ENCODE assay signal across 23 cellular contexts in genomic region chr3:16392733-16393132, GRCh38.
DNase-seq lines count a peak whose midpoint lies in the region; ATAC-seq and TF ChIP-seq lines count a peak whose summit lies in the region.
"Had no signal": no experiment of that assay in that cellular context is flagged by ENCODE, and none has a peak within 500 bp of the region (broad histone marks: within the 10 kb centered on the region; RNA-seq: fewer than 3 reads in every experiment).

No MANE protein-coding gene starts in this region.

- H3K4me3 Mint-ChIP-seq in MCF 10A (ENCODE audit: unreplicated experiment) = no peak overlapping the region
- H3K4me3 Mint-ChIP-seq: activated CD8-positive, alpha-beta memory T cell treated with anti-CD3 and anti-CD28 coated beads, Interleukin-2, amount 10 ng/mL, durations not matched to agents 7 days and 5 days; memory B cell; T-helper 2 cell treated with Interferon-gamma antibody and Interleukin-4, amounts not matched to agents 5 μg/mL and 100 μg/mL, for 36 hours had no signal

- ATAC-seq in left ventricle myocardium superior (peak; percentile 49), HG02759 (IDR thresholded peaks at IDR 0.05; ENCODE audit: unreplicated experiment) (no peak)
- ATAC-seq: activated CD8-positive, alpha-beta memory T cell treated with anti-CD3 and anti-CD28 coated beads, Interleukin-2, amount 10 ng/mL, durations not matched to agents 7 days and 5 days; HCT116; upper lobe of right lung had no signal

- H3K4me1 ChIP-seq in right atrium auricular region = peaks cover 0 to 14% of the 10 kb centered on the region in 2 donors
- H3K4me1 ChIP-seq: ascending aorta, prostate gland had no signal

- no peak overlapping the region for H3K27ac Mint-ChIP-seq in MCF 10A (ENCODE audit: low read depth, unreplicated experiment)
- H3K27ac Mint-ChIP-seq: activated CD8-positive, alpha-beta memory T cell treated with anti-CD3 and anti-CD28 coated beads, Interleukin-2, amount 10 ng/mL, durations not matched to agents 7 days and 5 days; memory B cell; T-helper 2 cell treated with Interferon-gamma antibody and Interleukin-4, amounts not matched to agents 5 μg/mL and 100 μg/mL, for 36 hours had no signal

- TF ChIP-seq CTCF in right atrium auricular region (IDR thresholded peaks at IDR 0.05) (no peak), dorsolateral prefrontal cortex (IDR thresholded peaks at IDR 0.05 in 54 of 56, conservative IDR thresholded peaks at IDR 0.05 in 2 of 56; ENCODE audit: low read depth in 1 of 56, partially characterized antibody in 56 of 56) (no peak), MCF 10A (IDR thresholded peaks at IDR 0.05; ENCODE audit: unreplicated experiment) (no peak)

- BruUV-seq in MCF 10A (replicated peaks; lab: Mats Ljungman, UMichigan) = no TSS peak

- no peak overlapping the region for H3K4me3 ChIP-seq in right atrium auricular region
- no peak overlapping the region for H3K4me3 ChIP-seq in dorsolateral prefrontal cortex
- H3K4me3 ChIP-seq: ascending aorta, heart left ventricle, prostate gland, upper lobe of right lung had no signal

- H3K27me3 ChIP-seq in right atrium auricular region (no peaks in the 10 kb centered on the region), dorsolateral prefrontal cortex (no peaks in the 10 kb centered on the region)
- H3K27me3 ChIP-seq: ascending aorta, heart left ventricle, upper lobe of right lung had no signal

- H3K9me3 Mint-ChIP-seq in MCF 10A (ENCODE audit: unreplicated experiment) = no peaks in the 10 kb centered on the region
- H3K9me3 Mint-ChIP-seq: memory B cell had no signal

- H3K27ac ChIP-seq in right atrium auricular region (no peak overlapping the region), dorsolateral prefrontal cortex (peak overlapping the region in 36 of 59 donors; percentile 4 to 71 (median 46))
- H3K27ac ChIP-seq: ascending aorta, HL-60, prostate gland, upper lobe of right lung had no signal

- intact Hi-C loops in left ventricle myocardium superior (cut with micrococcal nuclease) (no loop called here), dorsolateral prefrontal cortex (cut with DNase I) (no loop called here), MCF 10A (cut with micrococcal nuclease) (no loop called here)

- no peaks in the 10 kb centered on the region for H3K36me3 Mint-ChIP-seq in MCF 10A (ENCODE audit: insufficient read depth, unreplicated experiment)

- DNase-seq in left ventricle myocardium superior = no peak
- DNase-seq in right atrium auricular region (ENCODE audit: low spot score) = no peak
- no peak for DNase-seq in dorsolateral prefrontal cortex
- peak; percentile 69 for DNase-seq in iris pigment epithelial cell (ENCODE audit: low read depth)
- DNase-seq in SKM-1 treated with dmso at 0.1 percent for 144 hours (lab: John Stamatoyannopoulos, UW; ENCODE audit: unreplicated experiment) = no peak
- no peak for DNase-seq in MCF 10A (ENCODE audit: unreplicated experiment)
- DNase-seq: activated CD4-positive, alpha-beta T cell treated with anti-CD3 and anti-CD28 coated beads for 4 hours; activated CD8-positive, alpha-beta memory T cell treated with anti-CD3 and anti-CD28 coated beads, Interleukin-2, amount 10 ng/mL, durations not matched to agents 7 days and 5 days; activated naive CD4-positive, alpha-beta T cell treated with anti-CD3 and anti-CD28 coated beads, Interleukin-2, amount 50 U/mL, for 16 hours; cerebellar nuclear complex; effector CD8-positive, alpha-beta T cell; EL; heart left ventricle; NCI-H187; RPMI8226; upper lobe of right lung had no signal

- CTCF ChIA-PET in MCF 10A (lab: Yijun Ruan, JAX) = interaction anchor here (0.7 kb wide), 1 partner anchor 757 kb away, joined by 3 read pairs; no protein-coding TSS in a partner anchor

- no peaks in the 10 kb centered on the region for H3K36me3 ChIP-seq in right atrium auricular region
- H3K36me3 ChIP-seq: heart left ventricle, prostate gland, upper lobe of right lung had no signal

- no peaks in the 10 kb centered on the region for H3K9me3 ChIP-seq in right atrium auricular region
- H3K9me3 ChIP-seq: ascending aorta, heart left ventricle, prostate gland, upper lobe of right lung had no signal

- no peaks in the 10 kb centered on the region for H3K4me1 Mint-ChIP-seq in MCF 10A (ENCODE audit: insufficient read depth, unreplicated experiment)

- H3K27me3 Mint-ChIP-seq in MCF 10A (ENCODE audit: insufficient read depth, unreplicated experiment) = no peaks in the 10 kb centered on the region
- H3K27me3 Mint-ChIP-seq: activated CD8-positive, alpha-beta memory T cell treated with anti-CD3 and anti-CD28 coated beads, Interleukin-2, amount 10 ng/mL, durations not matched to agents 7 days and 5 days had no signal

- POLR2A ChIA-PET in MCF 10A (lab: Yijun Ruan, JAX) = interaction anchor here (0.6 to 1.2 kb wide), 2 partner anchors 54 to 1017 kb away, joined by 3 read pairs; no protein-coding TSS in a partner anchor

Comparison
In these comparisons a context has a peak if more than half of its experiments do, and no peak if none do; other contexts are left out.
1. H3K27ac ChIP-seq: peak in dorsolateral prefrontal cortex (36 of 59); none in right atrium auricular region (0 of 2).